Comparison of ENCODE assay signal across 8 cellular contexts in genomic region chr17:81832608-81833159, GRCh38. TPM values are rescaled to one million over a fixed set of nuclear protein-coding genes. Genes with fewer than 3 reads are reported as not detected.
A peak's percentile ranks its signal among the peaks of the same experiment; 100 is the strongest.
DNase-seq lines count a peak whose midpoint lies in the region; ATAC-seq and TF ChIP-seq lines count a peak whose summit lies in the region.

No MANE protein-coding gene starts in this region.

- H2AFZ ChIP-seq in ACC112 (ENCODE audit: low read length, unreplicated experiment), result peak overlapping the region; percentile 65

- peaks cover 20% of the 10 kb centered on the region for H3K4me1 Mint-ChIP-seq in activated CD4-positive, alpha-beta T cell treated with anti-CD3 and anti-CD28 coated beads, Interleukin-2, amount 10 ng/mL, durations not matched to agents 7 days and 5 days
- peaks cover 12 to 33% (median 30%) of the 10 kb centered on the region in 4 donors for H3K4me1 Mint-ChIP-seq in naive thymus-derived CD8-positive, alpha-beta T cell

- ATAC-seq in GM19035 (IDR thresholded peaks at IDR 0.05; ENCODE audit: unreplicated experiment) (peak; percentile 26), HG03442 (IDR thresholded peaks at IDR 0.05; ENCODE audit: unreplicated experiment) (peak; percentile 18), thoracic aorta (ENCODE audit: insufficient number of reproducible peaks, low FRiP score, low read depth) (peak; percentile 11)
- peak; percentile 49 to 68 for ATAC-seq in naive thymus-derived CD8-positive, alpha-beta T cell

- H3K9me3 ChIP-seq in thoracic aorta, result no peaks in the 10 kb centered on the region

- H3K4me3 ChIP-seq in ACC112 (ENCODE audit: low read depth, low read length) (peak overlapping the region; percentile 93), epithelial cell of esophagus (ENCODE audit: low read length) (peak overlapping the region; percentile 48), thoracic aorta (peak overlapping the region; percentile 96)

- H3K27me3 ChIP-seq in ACC112 (ENCODE audit: insufficient read depth, low read length) (no peaks in the 10 kb centered on the region), thoracic aorta (replicated peaks; ENCODE audit: insufficient read depth) (no peaks in the 10 kb centered on the region)

- H3K36me3 ChIP-seq in ACC112 (ENCODE audit: insufficient read depth, low read length) (no peaks in the 10 kb centered on the region), thoracic aorta (no peaks in the 10 kb centered on the region)

- H3K4me1 ChIP-seq in ACC112 (ENCODE audit: control insufficient read depth, insufficient read depth, low read length, unreplicated experiment) (peaks cover 11% of the 10 kb centered on the region), thoracic aorta (ENCODE audit: control insufficient read depth in 1 of 2, low read depth in 2 of 2) (peaks cover 15 to 28% of the 10 kb centered on the region in 2 donors)

- CTCF ChIA-PET in activated CD4-positive, alpha-beta T cell treated with anti-CD3 and anti-CD28 coated beads, Interleukin-2, amount 10 ng/mL, durations not matched to agents 7 days and 5 days (lab: Charles Lee), result interaction anchor here (1.1 to 1.4 kb wide), 2 partner anchors 10 to 104 kb away, joined by 3 to 4 read pairs; no protein-coding TSS in a partner anchor

- peak overlapping the region; percentile 67 for H3K27ac ChIP-seq in ACC112 (ENCODE audit: low read depth, low read length)
- peak overlapping the region; percentile 87 for H3K27ac ChIP-seq in thoracic aorta

- H3K79me2 ChIP-seq in ACC112 (ENCODE audit: control insufficient read depth, insufficient read depth, low read length, unreplicated experiment), result peaks cover 8% of the 10 kb centered on the region

- DNase-seq in activated CD4-positive, alpha-beta T cell treated with anti-CD3 and anti-CD28 coated beads, Interleukin-2, amount 10 ng/mL, durations not matched to agents 7 days and 5 days, result no peak
- DNase-seq in epithelial cell of esophagus (ENCODE audit: low read depth) (peak; percentile 21), thoracic aorta (ENCODE audit: low spot score) (no peak), NCI-H446 (lab: John Stamatoyannopoulos, UW) (no peak)
- peak in 6 of 10 donors; percentile 15 to 43 (median 35) for DNase-seq in naive thymus-derived CD8-positive, alpha-beta T cell

- H3K36me3 Mint-ChIP-seq in activated CD4-positive, alpha-beta T cell treated with anti-CD3 and anti-CD28 coated beads, Interleukin-2, amount 10 ng/mL, durations not matched to agents 7 days and 5 days (ENCODE audit: low read depth), result no peaks in the 10 kb centered on the region
- no peaks in the 10 kb centered on the region for H3K36me3 Mint-ChIP-seq in naive thymus-derived CD8-positive, alpha-beta T cell

- peak overlapping the region; percentile 95 for H3K27ac Mint-ChIP-seq in activated CD4-positive, alpha-beta T cell treated with anti-CD3 and anti-CD28 coated beads, Interleukin-2, amount 10 ng/mL, durations not matched to agents 7 days and 5 days
- H3K27ac Mint-ChIP-seq in naive thymus-derived CD8-positive, alpha-beta T cell, result peak overlapping the region; percentile 76 to 99 (median 95)

- no peaks in the 10 kb centered on the region for H3K9me3 Mint-ChIP-seq in activated CD4-positive, alpha-beta T cell treated with anti-CD3 and anti-CD28 coated beads, Interleukin-2, amount 10 ng/mL, durations not matched to agents 7 days and 5 days
- H3K9me3 Mint-ChIP-seq in naive thymus-derived CD8-positive, alpha-beta T cell, result no peaks in the 10 kb centered on the region

- H3K27me3 Mint-ChIP-seq in activated CD4-positive, alpha-beta T cell treated with anti-CD3 and anti-CD28 coated beads, Interleukin-2, amount 10 ng/mL, durations not matched to agents 7 days and 5 days, result no peaks in the 10 kb centered on the region
- peaks cover 0 to 2% (median 0%) of the 10 kb centered on the region in 5 donors for H3K27me3 Mint-ChIP-seq in naive thymus-derived CD8-positive, alpha-beta T cell

- H3K4me3 Mint-ChIP-seq in activated CD4-positive, alpha-beta T cell treated with anti-CD3 and anti-CD28 coated beads, Interleukin-2, amount 10 ng/mL, durations not matched to agents 7 days and 5 days, result peak overlapping the region; percentile 90
- H3K4me3 Mint-ChIP-seq in naive thymus-derived CD8-positive, alpha-beta T cell, result peak overlapping the region; percentile 81 to 96 (median 91)

- no peak for TF ChIP-seq CTCF in epithelial cell of esophagus (IDR thresholded peaks at IDR 0.05; ENCODE audit: insufficient read depth, low read depth, low read length, missing control alignments)
- no peak for TF ChIP-seq CTCF in thoracic aorta (IDR thresholded peaks at IDR 0.05)

- POLR2A ChIA-PET in activated CD4-positive, alpha-beta T cell treated with anti-CD3 and anti-CD28 coated beads, Interleukin-2, amount 10 ng/mL, durations not matched to agents 7 days and 5 days (lab: Charles Lee), result no interaction called here
- POLR2A ChIA-PET in naive thymus-derived CD8-positive, alpha-beta T cell (lab: Charles Lee), result interaction anchor here (0.6 to 2.7 kb wide), 9 partner anchors 8 to 149 kb away, joined by 3 to 10 read pairs (median 5); partner anchors contain the start of genes ARHGDIA, ARL16, HGS and P4HB

RNA-seq across cellular contexts. Expression of gene MCRIP1, which starts 0.4 kb away (rescaled TPM):
- 10 to 100 TPM; 45.7 to 47.8 TPM for total RNA-seq in activated CD4-positive, alpha-beta T cell treated with anti-CD3 and anti-CD28 coated beads, Interleukin-2, amount 10 ng/mL, durations not matched to agents 7 days and 5 days
- total RNA-seq in naive thymus-derived CD8-positive, alpha-beta T cell, result 10 to 100 TPM; 58.4 to 59.0 TPM
- polyA plus RNA-seq in naive thymus-derived CD8-positive, alpha-beta T cell, result 10 to 100 TPM; 49.5 to 61.8 (median 55.0) TPM
- 100 to 1,000 TPM in 1 of 2 donors, 10 to 100 TPM in 1; 57.5 to 116 TPM for total RNA-seq in thoracic aorta

RNA-seq across cellular contexts. Expression of gene PPP1R27, which starts 2.2 kb away (rescaled TPM):
- total RNA-seq in activated CD4-positive, alpha-beta T cell treated with anti-CD3 and anti-CD28 coated beads, Interleukin-2, amount 10 ng/mL, durations not matched to agents 7 days and 5 days, result not detected
- total RNA-seq in naive thymus-derived CD8-positive, alpha-beta T cell, result not detected
- under 1 TPM in 1 of 3 donors, not detected in 2; 0.11 TPM for polyA plus RNA-seq in naive thymus-derived CD8-positive, alpha-beta T cell
- total RNA-seq in thoracic aorta, result not detected

RNA-seq across cellular contexts. Expression of gene P4HB, which starts 27.7 kb away (rescaled TPM):
- total RNA-seq in activated CD4-positive, alpha-beta T cell treated with anti-CD3 and anti-CD28 coated beads, Interleukin-2, amount 10 ng/mL, durations not matched to agents 7 days and 5 days, result 100 to 1,000 TPM; 420 to 499 TPM
- total RNA-seq in naive thymus-derived CD8-positive, alpha-beta T cell, result 100 to 1,000 TPM; 181 to 190 TPM
- polyA plus RNA-seq in naive thymus-derived CD8-positive, alpha-beta T cell, result 100 to 1,000 TPM; 166 to 191 (median 191) TPM
- 100 to 1,000 TPM; 515 to 655 TPM for total RNA-seq in thoracic aorta

RNA-seq across cellular contexts. Expression of gene GCGR, which starts 28.7 kb away (rescaled TPM):
- not detected for total RNA-seq in activated CD4-positive, alpha-beta T cell treated with anti-CD3 and anti-CD28 coated beads, Interleukin-2, amount 10 ng/mL, durations not matched to agents 7 days and 5 days
- not detected for total RNA-seq in naive thymus-derived CD8-positive, alpha-beta T cell
- polyA plus RNA-seq in naive thymus-derived CD8-positive, alpha-beta T cell, result not detected
- total RNA-seq in thoracic aorta, result not detected

RNA-seq across cellular contexts. Expression of gene ARHGDIA, which starts 38.5 kb away (rescaled TPM):
- 100 to 1,000 TPM; 654 to 714 TPM for total RNA-seq in activated CD4-positive, alpha-beta T cell treated with anti-CD3 and anti-CD28 coated beads, Interleukin-2, amount 10 ng/mL, durations not matched to agents 7 days and 5 days
- total RNA-seq in naive thymus-derived CD8-positive, alpha-beta T cell, result 100 to 1,000 TPM; 317 to 343 TPM
- polyA plus RNA-seq in naive thymus-derived CD8-positive, alpha-beta T cell, result 100 to 1,000 TPM in 1 of 3 donors, 10 to 100 TPM in 2; 55.1 to 102 (median 87.2) TPM
- 100 to 1,000 TPM; 206 to 324 TPM for total RNA-seq in thoracic aorta

Comparison
In these comparisons a context has a peak if more than half of its experiments do, and no peak if none do; other contexts are left out.
1. DNase-seq: peak in epithelial cell of esophagus (single experiment) and naive thymus-derived CD8-positive, alpha-beta T cell (6 of 10); none in activated CD4-positive, alpha-beta T cell treated with anti-CD3 and anti-CD28 coated beads, Interleukin-2, amount 10 ng/mL, durations not matched to agents 7 days and 5 days (single experiment), thoracic aorta (single experiment) and NCI-H446 (0 of 2).
2. Peak in every context shown above with its lines, with median percentiles within 50 percentile points of each other: H3K4me3 ChIP-seq and ATAC-seq.